ENCODE assay signal across 22 cellular contexts in genomic region chr3:78957456-78957855, GRCh38.
"Had no signal": no experiment of that assay in that cellular context is flagged by ENCODE, and none has a peak within 500 bp of the region (broad histone marks: within the 10 kb centered on the region; RNA-seq: fewer than 3 reads in every experiment).

No MANE protein-coding gene starts in this region.

- H3K36me3 ChIP-seq: gastroesophageal sphincter, heart right ventricle had no signal

- H3K27me3 Mint-ChIP-seq: activated naive CD4-positive, alpha-beta T cell treated with anti-CD3 and anti-CD28 coated beads, Interleukin-2, amount 10 ng/mL, durations not matched to agents 7 days and 5 days; activated naive CD8-positive, alpha-beta T cell treated with anti-CD3 and anti-CD28 coated beads, Interleukin-2, amount 50 U/mL, for 24 hours; naive B cell; stimulated activated memory B cell treated with anti-CD40 and anti-IgM and Interleukin-4, amounts not matched to agents 10 μg/mL and 1 μg/mL and 100 μg/mL, for 72 hours; type B pancreatic cell had no signal

- H3K36me3 Mint-ChIP-seq: activated naive CD4-positive, alpha-beta T cell treated with anti-CD3 and anti-CD28 coated beads, Interleukin-2, amount 10 ng/mL, durations not matched to agents 7 days and 5 days; immature natural killer cell; naive B cell; stimulated activated memory B cell treated with anti-CD40 and anti-IgM and Interleukin-4, amounts not matched to agents 10 μg/mL and 1 μg/mL and 100 μg/mL, for 72 hours had no signal

- H3K4me3 ChIP-seq: gastroesophageal sphincter, heart right ventricle, mucosa of descending colon, testis had no signal

- H3K4me1 ChIP-seq: heart right ventricle, parathyroid adenoma, testis had no signal

- H3K9ac ChIP-seq: parathyroid adenoma had no signal

- ATAC-seq: activated naive CD8-positive, alpha-beta T cell treated with anti-CD3 and anti-CD28 coated beads, Interleukin-2, amount 50 U/mL, for 24 hours; gastroesophageal sphincter; heart right ventricle; left ventricle myocardium superior; mucosa of descending colon; sciatic nerve; stimulated activated memory B cell treated with anti-CD40 and anti-IgM and Interleukin-4, amounts not matched to agents 10 μg/mL and 1 μg/mL and 100 μg/mL, for 72 hours had no signal

- H3K4me3 Mint-ChIP-seq: activated naive CD4-positive, alpha-beta T cell treated with anti-CD3 and anti-CD28 coated beads, Interleukin-2, amount 10 ng/mL, durations not matched to agents 7 days and 5 days; activated naive CD8-positive, alpha-beta T cell treated with anti-CD3 and anti-CD28 coated beads, Interleukin-2, amount 50 U/mL, for 24 hours; immature natural killer cell; naive B cell; stimulated activated memory B cell treated with anti-CD40 and anti-IgM and Interleukin-4, amounts not matched to agents 10 μg/mL and 1 μg/mL and 100 μg/mL, for 72 hours; T-helper 2 cell treated with Interferon-gamma antibody and Interleukin-4, amounts not matched to agents 5 μg/mL and 100 μg/mL, for 36 hours; type B pancreatic cell had no signal

- H3K4me1 Mint-ChIP-seq: activated naive CD4-positive, alpha-beta T cell treated with anti-CD3 and anti-CD28 coated beads, Interleukin-2, amount 10 ng/mL, durations not matched to agents 7 days and 5 days; activated naive CD8-positive, alpha-beta T cell treated with anti-CD3 and anti-CD28 coated beads, Interleukin-2, amount 50 U/mL, for 24 hours; immature natural killer cell; naive B cell; stimulated activated memory B cell treated with anti-CD40 and anti-IgM and Interleukin-4, amounts not matched to agents 10 μg/mL and 1 μg/mL and 100 μg/mL, for 72 hours had no signal

- H3K79me2 ChIP-seq: parathyroid adenoma had no signal

- H3K27me3 ChIP-seq: gastroesophageal sphincter, heart right ventricle, testis had no signal

- H3K9me3 Mint-ChIP-seq: stimulated activated memory B cell treated with anti-CD40 and anti-IgM and Interleukin-4, amounts not matched to agents 10 μg/mL and 1 μg/mL and 100 μg/mL, for 72 hours; type B pancreatic cell had no signal

- H3K27ac ChIP-seq: gastroesophageal sphincter, heart right ventricle, parathyroid adenoma, testis had no signal

- H3K27ac Mint-ChIP-seq: activated naive CD4-positive, alpha-beta T cell treated with anti-CD3 and anti-CD28 coated beads, Interleukin-2, amount 10 ng/mL, durations not matched to agents 7 days and 5 days; activated naive CD8-positive, alpha-beta T cell treated with anti-CD3 and anti-CD28 coated beads, Interleukin-2, amount 50 U/mL, for 24 hours; immature natural killer cell; naive B cell; stimulated activated memory B cell treated with anti-CD40 and anti-IgM and Interleukin-4, amounts not matched to agents 10 μg/mL and 1 μg/mL and 100 μg/mL, for 72 hours; T-helper 2 cell treated with Interferon-gamma antibody and Interleukin-4, amounts not matched to agents 5 μg/mL and 100 μg/mL, for 36 hours; type B pancreatic cell had no signal

- DNase-seq: activated CD4-positive, alpha-beta T cell treated with anti-CD3 and anti-CD28 coated beads, Interleukin-2, amount 50 U/mL, for 1 hour; activated CD4-positive, CD25-positive, alpha-beta regulatory T cell treated with anti-CD3 and anti-CD28 coated beads, Interleukin-2, amount 50 U/mL, for 72 hours; activated CD8-positive, alpha-beta memory T cell treated with anti-CD3 and anti-CD28 coated beads, Interleukin-2, amount 50 U/mL, for 4 hours; activated effector memory CD4-positive, alpha-beta T cell treated with Interleukin-2 at 50 U/mL for 16 hours; activated naive CD4-positive, alpha-beta T cell treated with anti-CD3 and anti-CD28 coated beads, Interleukin-2, amount 10 ng/mL, durations not matched to agents 7 days and 5 days; activated naive CD8-positive, alpha-beta T cell treated with anti-CD3 and anti-CD28 coated beads, Interleukin-2, amount 50 U/mL, for 24 hours; activated T-cell treated with anti-CD3 and anti-CD28 coated beads, Interleukin-2, amount 50 U/mL, for 48 hours; anterior cingulate cortex; cortex of kidney; heart right ventricle; immature natural killer cell; left ventricle myocardium superior; mucosa of descending colon; naive B cell; stimulated activated CD4-positive, alpha-beta T cell treated with anti-CD3 and anti-CD28 coated beads, Interleukin-4, amount 100 ng/mL, for 4 hours; testis had no signal

- H2AFZ ChIP-seq: parathyroid adenoma had no signal
